In genomic region chr17:36934144-36934758, GRCh38 we compare ENCODE assay signal across 13 cellular contexts. TPM values are rescaled to one million over a fixed set of nuclear protein-coding genes. Genes with fewer than 3 reads are reported as not detected.
DNase-seq lines count a peak whose midpoint lies in the region; ATAC-seq and TF ChIP-seq lines count a peak whose summit lies in the region.
"Had no signal": no experiment of that assay in that cellular context is flagged by ENCODE, and none has a peak within 500 bp of the region (broad histone marks: within the 10 kb centered on the region; RNA-seq: fewer than 3 reads in every experiment).

No MANE protein-coding gene starts in this region.

- no peaks in the 10 kb centered on the region for H3K36me3 ChIP-seq in left ventricle myocardium inferior
- H3K36me3 ChIP-seq in lower lobe of right lung: no peaks in the 10 kb centered on the region
- H3K36me3 ChIP-seq in upper lobe of right lung: no peaks in the 10 kb centered on the region

- no peak for DNase-seq in left ventricle myocardium inferior
- no peak for DNase-seq in left ventricle myocardium superior
- DNase-seq in activated naive CD8-positive, alpha-beta T cell treated with anti-CD3 and anti-CD28 coated beads, Interleukin-2, amount 10 ng/mL, durations not matched to agents 7 days and 5 days: peak; percentile 38
- no peak for DNase-seq in lower lobe of right lung
- peak; percentile 48 for DNase-seq in upper lobe of right lung
- no peak for DNase-seq in NOMO-1 treated with dmso at 0.1 percent for 144 hours (lab: John Stamatoyannopoulos, UW; ENCODE audit: unreplicated experiment)
- no peak for DNase-seq in stimulated activated naive CD4-positive, alpha-beta T cell treated with Interleukin-2 at 50 U/mL for 16 hours (lab: John Stamatoyannopoulos, UW)
- no peak for DNase-seq in HUDEP-2 (lab: John Stamatoyannopoulos, UW; ENCODE audit: unreplicated experiment in 76 of 76)
- DNase-seq: activated CD4-positive, CD25-positive, alpha-beta regulatory T cell; cortex of kidney; DND-41; NCI-H2171 treated with DMSO at 0.1 percent for 48 hours had no signal

- H3K9me3 Mint-ChIP-seq in activated naive CD8-positive, alpha-beta T cell treated with anti-CD3 and anti-CD28 coated beads, Interleukin-2, amount 10 ng/mL, durations not matched to agents 7 days and 5 days: no peaks in the 10 kb centered on the region

- H3K27ac ChIP-seq in left ventricle myocardium inferior (replicated peaks): no peak overlapping the region
- no peak overlapping the region for H3K27ac ChIP-seq in lower lobe of right lung
- no peak overlapping the region for H3K27ac ChIP-seq in upper lobe of right lung

- peaks cover 95% of the 10 kb centered on the region for H3K27me3 Mint-ChIP-seq in activated naive CD8-positive, alpha-beta T cell treated with anti-CD3 and anti-CD28 coated beads, Interleukin-2, amount 10 ng/mL, durations not matched to agents 7 days and 5 days

- H3K4me3 ChIP-seq in left ventricle myocardium inferior: peak overlapping the region; percentile 55
- peak overlapping the region; percentile 12 for H3K4me3 ChIP-seq in lower lobe of right lung
- no peak overlapping the region for H3K4me3 ChIP-seq in upper lobe of right lung

- peak overlapping the region; percentile 34 for H3K27ac Mint-ChIP-seq in activated naive CD8-positive, alpha-beta T cell treated with anti-CD3 and anti-CD28 coated beads, Interleukin-2, amount 10 ng/mL, durations not matched to agents 7 days and 5 days

- H3K36me3 Mint-ChIP-seq in activated naive CD8-positive, alpha-beta T cell treated with anti-CD3 and anti-CD28 coated beads, Interleukin-2, amount 10 ng/mL, durations not matched to agents 7 days and 5 days: peaks cover 6% of the 10 kb centered on the region

- H3K9me3 ChIP-seq in left ventricle myocardium inferior (replicated peaks) (no peaks in the 10 kb centered on the region), lower lobe of right lung (no peaks in the 10 kb centered on the region), upper lobe of right lung (no peaks in the 10 kb centered on the region)

- peaks cover 100% of the 10 kb centered on the region for H3K27me3 ChIP-seq in left ventricle myocardium inferior (ENCODE audit: low read depth)
- H3K27me3 ChIP-seq in lower lobe of right lung (ENCODE audit: low read depth): peaks cover 100% of the 10 kb centered on the region
- peaks cover 100% of the 10 kb centered on the region for H3K27me3 ChIP-seq in upper lobe of right lung

- POLR2A ChIA-PET in activated naive CD8-positive, alpha-beta T cell treated with anti-CD3 and anti-CD28 coated beads, Interleukin-2, amount 10 ng/mL, durations not matched to agents 7 days and 5 days (lab: Charles Lee): interaction anchor here (1.5 kb wide), 1 partner anchor 15 kb away, joined by 6 read pairs; the partner anchor contains the start of gene AATF

- TF ChIP-seq CTCF in left ventricle myocardium inferior (IDR thresholded peaks at IDR 0.05; ENCODE audit: borderline replicate concordance) (no peak), lower lobe of right lung (IDR thresholded peaks at IDR 0.05) (no peak), upper lobe of right lung (IDR thresholded peaks at IDR 0.05) (no peak)

- H3K4me1 ChIP-seq in left ventricle myocardium inferior (peaks cover 77% of the 10 kb centered on the region), lower lobe of right lung (peaks cover 75% of the 10 kb centered on the region), upper lobe of right lung (peaks cover 66% of the 10 kb centered on the region)

- H3K4me1 Mint-ChIP-seq in activated naive CD8-positive, alpha-beta T cell treated with anti-CD3 and anti-CD28 coated beads, Interleukin-2, amount 10 ng/mL, durations not matched to agents 7 days and 5 days: peaks cover 43% of the 10 kb centered on the region

- ATAC-seq in left ventricle myocardium superior: no peak
- ATAC-seq in activated naive CD8-positive, alpha-beta T cell treated with anti-CD3 and anti-CD28 coated beads, Interleukin-2, amount 10 ng/mL, durations not matched to agents 7 days and 5 days (ENCODE audit: low read depth): no peak
- ATAC-seq in lower lobe of right lung: no peak
- no peak for ATAC-seq in upper lobe of right lung

- H3K4me3 Mint-ChIP-seq in activated naive CD8-positive, alpha-beta T cell treated with anti-CD3 and anti-CD28 coated beads, Interleukin-2, amount 10 ng/mL, durations not matched to agents 7 days and 5 days: peak overlapping the region; percentile 50

- intact Hi-C loops in left ventricle myocardium inferior (cut with micrococcal nuclease) (no loop called here), left ventricle myocardium superior (cut with micrococcal nuclease) (no loop called here), lower lobe of right lung (cut with DNase I) (no loop called here), upper lobe of right lung (cut with DNase I) (no loop called here)

RNA-seq across cellular contexts. Expression of gene LHX1, which starts 3.0 kb away (rescaled TPM):
- not detected for total RNA-seq in left ventricle myocardium inferior
- total RNA-seq in left ventricle myocardium superior: not detected
- total RNA-seq in activated naive CD8-positive, alpha-beta T cell treated with anti-CD3 and anti-CD28 coated beads, Interleukin-2, amount 10 ng/mL, durations not matched to agents 7 days and 5 days: not detected
- total RNA-seq in lower lobe of right lung: not detected
- total RNA-seq in upper lobe of right lung: not detected
- total RNA-seq: mononuclear cell had no signal

RNA-seq across cellular contexts. Expression of gene AATF, which starts 14.5 kb away (rescaled TPM):
- total RNA-seq in left ventricle myocardium inferior: 24.2 TPM
- 26.1 TPM for total RNA-seq in left ventricle myocardium superior
- total RNA-seq in activated naive CD8-positive, alpha-beta T cell treated with anti-CD3 and anti-CD28 coated beads, Interleukin-2, amount 10 ng/mL, durations not matched to agents 7 days and 5 days: 10 to 100 TPM; 67.1 to 71.6 TPM
- total RNA-seq in lower lobe of right lung: 39.6 TPM
- total RNA-seq in upper lobe of right lung: 42.8 TPM

Comparison
In these comparisons a context has a peak if more than half of its experiments do, and no peak if none do; other contexts are left out.
1. DNase-seq: peak in activated naive CD8-positive, alpha-beta T cell treated with anti-CD3 and anti-CD28 coated beads, Interleukin-2, amount 10 ng/mL, durations not matched to agents 7 days and 5 days (single experiment) and upper lobe of right lung (single experiment); none in left ventricle myocardium inferior (single experiment), left ventricle myocardium superior (single experiment), lower lobe of right lung (single experiment), NOMO-1 treated with dmso at 0.1 percent for 144 hours (single experiment), stimulated activated naive CD4-positive, alpha-beta T cell treated with Interleukin-2 at 50 U/mL for 16 hours (single experiment) and HUDEP-2 (0 of 76).